Comparison of ENCODE assay signal across 8 cellular contexts in the genomic region with DNA sequence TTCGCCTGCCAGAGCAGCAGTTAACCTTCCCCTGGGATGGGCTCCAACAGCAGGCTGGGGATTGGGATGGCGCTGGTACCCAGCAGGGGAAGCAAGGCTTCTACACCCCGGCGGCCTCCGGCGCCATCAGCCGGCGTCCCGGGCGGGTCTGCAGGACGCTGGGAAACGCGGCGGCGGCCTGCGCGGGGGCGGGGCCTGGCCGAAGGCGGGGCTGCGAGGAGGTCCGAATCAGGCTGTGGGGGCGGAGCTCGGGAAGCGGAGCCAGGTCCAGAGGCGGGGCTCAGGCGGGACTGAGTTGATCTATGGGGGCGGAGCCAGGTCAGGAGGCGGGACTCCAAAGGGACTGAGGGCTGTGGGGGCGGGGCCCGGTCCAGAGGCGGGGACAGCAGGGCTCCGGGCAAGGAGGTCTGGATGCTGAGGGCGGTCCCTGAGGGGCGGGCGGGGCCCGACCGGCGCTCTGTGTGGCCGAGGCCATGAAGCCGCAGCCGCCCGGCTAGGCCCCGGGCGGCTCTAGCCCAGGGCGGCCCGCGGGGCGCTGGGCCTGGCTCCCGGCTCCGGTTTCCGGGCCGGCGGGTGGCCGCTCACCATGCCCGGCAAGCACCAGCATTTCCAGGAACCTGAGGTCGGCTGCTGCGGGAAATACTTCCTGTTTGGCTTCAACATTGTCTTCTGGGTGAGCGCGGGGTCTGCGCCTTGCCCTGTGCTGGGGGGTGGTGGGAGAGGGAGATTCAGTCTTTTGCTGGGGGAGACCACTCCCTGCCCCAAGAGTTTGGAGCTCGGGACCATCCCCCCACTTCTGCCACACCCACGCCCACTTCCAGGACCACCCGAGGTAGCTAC. TPM values are rescaled to one million over a fixed set of nuclear protein-coding genes. Genes with fewer than 3 reads are reported as not detected.
DNase-seq lines count a peak whose midpoint lies in the region; ATAC-seq and TF ChIP-seq lines count a peak whose summit lies in the region.

A gene with protein sequence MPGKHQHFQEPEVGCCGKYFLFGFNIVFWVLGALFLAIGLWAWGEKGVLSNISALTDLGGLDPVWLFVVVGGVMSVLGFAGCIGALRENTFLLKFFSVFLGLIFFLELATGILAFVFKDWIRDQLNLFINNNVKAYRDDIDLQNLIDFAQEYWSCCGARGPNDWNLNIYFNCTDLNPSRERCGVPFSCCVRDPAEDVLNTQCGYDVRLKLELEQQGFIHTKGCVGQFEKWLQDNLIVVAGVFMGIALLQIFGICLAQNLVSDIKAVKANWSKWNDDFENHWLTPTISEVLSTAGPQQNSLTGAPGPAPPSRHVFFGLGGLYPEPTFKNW (plus strand): TSS at position 455 of the 840 bp plus-strand sequence. CDS start 132 bp downstream, at position 587.

- H3K4me3 ChIP-seq in left lung, result peak within 1 kb of the TSS; percentile 68 to 72

- intact Hi-C loops in CD14-positive monocyte (cut with micrococcal nuclease), result loop anchor here in 1 of 2 donors (5.0 kb wide), 1 partner anchor 110 kb away; a partner anchor contains a TSS
- intact Hi-C loops in dendritic cell treated with granulocyte-macrophage colony-stimulating factor and Interleukin-4, amounts not matched to agents 40 ng/mL and 50 ng/mL, for 4 days (cut with micrococcal nuclease), result loop anchor here (2.0 to 5.0 kb wide), 2 partner anchors 230 to 1585 kb away; a partner anchor contains a TSS
- intact Hi-C loops in left lung (cut with DNase I), result no loop called here

- DNase-seq in CD14-positive monocyte (ENCODE audit: low spot score), result peak; percentile 98
- peak; percentile 97 for DNase-seq in NCI-H748 treated with DMSO at 0.1 percent for 48 hours (lab: John Stamatoyannopoulos, UW)
- peak; percentile 95 to 98 for DNase-seq in activated CD4-positive, alpha-beta T cell treated with anti-CD3 and anti-CD28 coated beads, Interleukin-2, amount 50 U/mL, for 24 hours (ENCODE audit: low read depth in 1 of 2, low spot score in 1 of 2)
- peak; percentile 100 for DNase-seq in left lung
- peak; percentile 99 to 100 for DNase-seq in stimulated activated CD4-positive, alpha-beta T cell treated with anti-CD3 and anti-CD28 coated beads, Interleukin-2, amount 100 ng/mL, for 48 hours

- H3K27ac Mint-ChIP-seq in CD14-positive monocyte, result peak within 1 kb of the TSS; percentile 32 to 85 (median 74)
- H3K27ac Mint-ChIP-seq in dendritic cell treated with granulocyte-macrophage colony-stimulating factor and Interleukin-4, amounts not matched to agents 40 ng/mL and 50 ng/mL, for 4 days, result peak within 1 kb of the TSS; percentile 71

- H3K9me3 Mint-ChIP-seq in CD14-positive monocyte, result peaks cover 0 to 3% (median 0%) of the 10 kb centered on the region in 7 donors
- H3K9me3 Mint-ChIP-seq in dendritic cell treated with granulocyte-macrophage colony-stimulating factor and Interleukin-4, amounts not matched to agents 40 ng/mL and 50 ng/mL, for 4 days, result no peaks in the 10 kb centered on the region

- H3K27me3 Mint-ChIP-seq in CD14-positive monocyte (ENCODE audit: low read depth in 3 of 3), result peaks cover 2 to 6% (median 4%) of the 10 kb centered on the region in 3 donors
- H3K27me3 Mint-ChIP-seq in dendritic cell treated with granulocyte-macrophage colony-stimulating factor and Interleukin-4, amounts not matched to agents 40 ng/mL and 50 ng/mL, for 4 days, result peaks cover 8% of the 10 kb centered on the region

- H3K27ac ChIP-seq in left lung, result peak within 1 kb of the TSS; percentile 44 to 77

- no peak for TF ChIP-seq CTCF in CD14-positive monocyte (IDR thresholded peaks at IDR 0.05)
- no peak for TF ChIP-seq CTCF in left lung (IDR thresholded peaks at IDR 0.05)

- H3K36me3 Mint-ChIP-seq in CD14-positive monocyte, result peaks cover 2 to 6% of the 10 kb centered on the region in 2 donors
- no peaks in the 10 kb centered on the region for H3K36me3 Mint-ChIP-seq in dendritic cell treated with granulocyte-macrophage colony-stimulating factor and Interleukin-4, amounts not matched to agents 40 ng/mL and 50 ng/mL, for 4 days (ENCODE audit: low read depth)

- H3K4me1 Mint-ChIP-seq in CD14-positive monocyte, result peaks cover 32% of the 10 kb centered on the region
- H3K4me1 Mint-ChIP-seq in dendritic cell treated with granulocyte-macrophage colony-stimulating factor and Interleukin-4, amounts not matched to agents 40 ng/mL and 50 ng/mL, for 4 days (ENCODE audit: low read depth), result peaks cover 35% of the 10 kb centered on the region

- no peaks in the 10 kb centered on the region for H3K27me3 ChIP-seq in left lung

- peaks cover 14 to 17% of the 10 kb centered on the region in 2 donors for H3K4me1 ChIP-seq in left lung

- peak; percentile 94 for ATAC-seq in GM19395 (IDR thresholded peaks at IDR 0.05; ENCODE audit: unreplicated experiment)
- ATAC-seq in HG03565 (IDR thresholded peaks at IDR 0.05; ENCODE audit: unreplicated experiment), result peak; percentile 91
- peak; percentile 97 for ATAC-seq in left lung

- peak within 1 kb of the TSS; percentile 84 to 92 for H3K4me3 Mint-ChIP-seq in CD14-positive monocyte
- H3K4me3 Mint-ChIP-seq in dendritic cell treated with granulocyte-macrophage colony-stimulating factor and Interleukin-4, amounts not matched to agents 40 ng/mL and 50 ng/mL, for 4 days, result peak within 1 kb of the TSS; percentile 77

- H3K9me3 ChIP-seq in left lung, result no peaks in the 10 kb centered on the region

- H3K36me3 ChIP-seq in left lung, result peaks cover 0 to under 1% of the 10 kb centered on the region in 2 donors

RNA-seq across cellular contexts. Expression of the gene that starts here (rescaled TPM):
- polyA plus RNA-seq in CD14-positive monocyte, result 10 to 100 TPM; 22.2 to 27.7 TPM
- 10 to 100 TPM; 38.7 to 48.3 TPM for total RNA-seq in left lung

Comparison
In these comparisons a context has a peak if more than half of its experiments do, and no peak if none do; other contexts are left out.
1. Peak in every context shown above with its lines: DNase-seq, ATAC-seq, H3K4me3 ChIP-seq and H3K27ac ChIP-seq.